In the genomic region with DNA sequence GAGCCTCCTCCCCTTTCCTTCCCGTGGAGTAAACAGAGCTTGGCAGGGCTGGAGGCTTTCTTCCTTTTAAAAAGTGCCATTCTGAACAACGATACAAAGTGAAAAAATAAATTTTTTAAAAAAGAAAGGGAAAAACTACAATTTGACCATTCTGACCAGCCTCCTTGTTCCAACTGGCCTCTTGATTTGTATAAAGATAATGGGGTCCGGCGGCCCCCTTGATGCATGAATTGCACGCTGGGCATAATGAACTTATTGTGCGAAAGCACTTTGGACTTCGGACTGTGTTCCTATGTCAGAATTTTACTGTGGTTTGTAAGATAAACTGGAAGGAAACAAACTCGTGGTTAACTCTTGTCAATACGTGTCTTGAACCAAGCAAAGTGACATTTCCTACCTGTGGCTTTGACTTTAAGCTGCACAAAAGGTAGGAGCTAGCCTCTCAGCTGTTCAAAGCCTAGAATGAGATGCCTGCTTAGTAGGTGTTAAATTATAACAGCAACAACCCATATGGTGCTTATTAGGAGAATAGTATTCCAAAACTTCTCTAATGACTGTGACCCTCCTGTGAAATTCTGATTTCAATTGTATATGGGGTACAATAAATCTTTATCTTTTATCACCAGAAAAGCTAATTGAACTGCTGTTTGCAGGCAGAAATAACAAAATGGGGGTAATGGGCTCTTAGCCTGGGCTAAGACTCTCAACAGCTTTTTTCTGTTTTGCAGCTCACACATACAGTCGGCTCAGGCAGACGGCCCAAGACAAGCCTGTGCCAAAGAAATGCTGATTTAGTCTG, we compare ENCODE assay signal across 8 cellular contexts. TPM values are rescaled to one million over a fixed set of nuclear protein-coding genes. Genes with fewer than 3 reads are reported as not detected.
DNase-seq lines count a peak whose midpoint lies in the region; ATAC-seq, FAIRE-seq and TF ChIP-seq lines count a peak whose summit lies in the region.

No MANE protein-coding gene starts in this region.

- DNase-seq in Panc1 (ENCODE audit: low read depth, low spot score) (no peak), urothelium cell line (ENCODE audit: low spot score) (no peak), H54 (ENCODE audit: insufficient read length, low spot score) (no peak)

- POLR2A ChIA-PET in HEK293 (lab: Yijun Ruan, JAX): interaction anchor here (0.9 to 2.8 kb wide), 16 partner anchors 10 to 904 kb away, joined by 3 to 30 read pairs (median 4); partner anchors contain the start of genes B3GALNT2 and IRF2BP2
- POLR2A ChIA-PET in Panc1 (lab: Charles Lee): interaction anchor here (0.6 to 1.2 kb wide), 4 partner anchors 19 to 357 kb away, joined by 3 to 5 read pairs (median 3); no protein-coding TSS in a partner anchor

- CTCF ChIA-PET in HEK293 (lab: Yijun Ruan, JAX): interaction anchor here (0.6 to 2.6 kb wide), 12 partner anchors 8 to 493 kb away, joined by 3 to 12 read pairs (median 3); no protein-coding TSS in a partner anchor
- CTCF ChIA-PET in Panc1 (lab: Charles Lee): interaction anchor here (0.7 to 0.8 kb wide), 3 partner anchors 12 to 267 kb away, joined by 3 to 6 read pairs (median 4); no protein-coding TSS in a partner anchor

- TF ChIP-seq CTCF in DOHH2 (IDR thresholded peaks at IDR 0.05; ENCODE audit: low read depth, low read length, poor library complexity, severe bottlenecking): no peak
- no peak for TF ChIP-seq CTCF in HEK293 (tag by site-specific recombination; IDR thresholded peaks at IDR 0.05)
- TF ChIP-seq CTCF in Panc1 (IDR thresholded peaks at IDR 0.05): no peak

- H3K36me3 Mint-ChIP-seq in dendritic cell treated with granulocyte-macrophage colony-stimulating factor and Interleukin-4, amounts not matched to agents 40 ng/mL and 50 ng/mL, for 4 days (ENCODE audit: low read depth): peaks cover 36% of the 10 kb centered on the region

- no peak for TF ChIP-seq POLR2A in H54 (IDR thresholded peaks at IDR 0.05; ENCODE audit: low read depth, low read length)

- H3K4me3 ChIP-seq in DOHH2 (ENCODE audit: low read length): peak overlapping the region; percentile 72
- peak overlapping the region; percentile 45 for H3K4me3 ChIP-seq in HEK293 (ENCODE audit: low read depth, low read length)
- H3K4me3 ChIP-seq in Panc1 (ENCODE audit: low read depth in 2 of 2, low read length in 2 of 2): peak overlapping the region; percentile 40 to 51
- peak overlapping the region; percentile 28 for H3K4me3 ChIP-seq in mesodermal cell (ENCODE audit: extremely low read depth, insufficient read depth, low read length, poor library complexity, severe bottlenecking)
- H3K4me3 ChIP-seq in urinary bladder (ENCODE audit: low read depth, low read length): peak overlapping the region; percentile 39

- H3K36me3 ChIP-seq in DOHH2 (ENCODE audit: control insufficient read depth, low read length) (no peaks in the 10 kb centered on the region), HEK293 (ENCODE audit: control insufficient read depth in 2 of 2, insufficient read depth in 1 of 2, low read length in 2 of 2) (peaks cover 8 to 12% of the 10 kb centered on the region in 2 experiments; a peak in 2 of 3 replicates), Panc1 (ENCODE audit: control insufficient read depth, insufficient read depth, low read length) (peaks cover 29% of the 10 kb centered on the region), mesodermal cell (ENCODE audit: control insufficient read depth, insufficient read depth, low read length) (peaks cover 24% of the 10 kb centered on the region), urinary bladder (ENCODE audit: insufficient read depth) (no peaks in the 10 kb centered on the region)

- peak overlapping the region; percentile 13; the same call in 1 of the 2 replicates for H3K27ac ChIP-seq in DOHH2 (ENCODE audit: low read depth, low read length)
- H3K27ac ChIP-seq in HEK293 (ENCODE audit: extremely low read depth, low read depth, low read length): peak overlapping the region; percentile 96
- H3K27ac ChIP-seq in Panc1 (ENCODE audit: low read length): peak overlapping the region; percentile 99
- H3K27ac ChIP-seq in mesodermal cell (ENCODE audit: low read depth, low read length, severe bottlenecking): peak overlapping the region; percentile 82
- peak overlapping the region; percentile 97 for H3K27ac ChIP-seq in urinary bladder (ENCODE audit: low read depth)

- H3K27ac Mint-ChIP-seq in dendritic cell treated with granulocyte-macrophage colony-stimulating factor and Interleukin-4, amounts not matched to agents 40 ng/mL and 50 ng/mL, for 4 days: peak overlapping the region; percentile 93

- no peaks in the 10 kb centered on the region for H3K27me3 Mint-ChIP-seq in dendritic cell treated with granulocyte-macrophage colony-stimulating factor and Interleukin-4, amounts not matched to agents 40 ng/mL and 50 ng/mL, for 4 days

- no peaks in the 10 kb centered on the region for H3K9me3 ChIP-seq in DOHH2 (ENCODE audit: control insufficient read depth, insufficient read depth, low read length)
- no peaks in the 10 kb centered on the region for H3K9me3 ChIP-seq in HEK293 (ENCODE audit: control insufficient read depth, insufficient read depth, low read depth, low read length)
- H3K9me3 ChIP-seq in Panc1 (ENCODE audit: control insufficient read depth, insufficient read depth, low read depth, low read length): peaks cover 7% of the 10 kb centered on the region; the same call in 1 of the 2 replicates
- no peaks in the 10 kb centered on the region for H3K9me3 ChIP-seq in mesodermal cell (ENCODE audit: control insufficient read depth, low read length)

- peaks cover 34% of the 10 kb centered on the region for H3K4me1 Mint-ChIP-seq in dendritic cell treated with granulocyte-macrophage colony-stimulating factor and Interleukin-4, amounts not matched to agents 40 ng/mL and 50 ng/mL, for 4 days (ENCODE audit: low read depth)

- no peaks in the 10 kb centered on the region for H4K20me1 ChIP-seq in DOHH2 (ENCODE audit: control insufficient read depth, insufficient read depth, low read depth, low read length)

- TSS peak; percentile 89 for BruUV-seq in Panc1 (replicated peaks; lab: Mats Ljungman, UMichigan)

- peaks cover 31% of the 10 kb centered on the region for H3F3A ChIP-seq in DOHH2 (ENCODE audit: control insufficient read depth, insufficient read depth)

- H3K27me3 ChIP-seq in DOHH2 (ENCODE audit: control insufficient read depth, low read length): peaks cover 21% of the 10 kb centered on the region
- H3K27me3 ChIP-seq in Panc1 (ENCODE audit: control insufficient read depth, insufficient read depth, low read length): no peaks in the 10 kb centered on the region

- H3K4me1 ChIP-seq in DOHH2 (ENCODE audit: control insufficient read depth, low read length): peaks cover 47% of the 10 kb centered on the region
- H3K4me1 ChIP-seq in HEK293 (ENCODE audit: control insufficient read depth, insufficient read depth, low read length): peaks cover 52% of the 10 kb centered on the region
- H3K4me1 ChIP-seq in Panc1 (ENCODE audit: control insufficient read depth, insufficient read depth, low read length): peaks cover 47% of the 10 kb centered on the region
- peaks cover 40% of the 10 kb centered on the region for H3K4me1 ChIP-seq in mesodermal cell (ENCODE audit: control insufficient read depth, insufficient read depth, low read length, poor library complexity, severe bottlenecking)
- H3K4me1 ChIP-seq in urinary bladder (ENCODE audit: insufficient read depth): no peaks in the 10 kb centered on the region

- H3K9me2 ChIP-seq in DOHH2 (replicated peaks; ENCODE audit: control insufficient read depth, low read length): no peaks in the 10 kb centered on the region

- in situ Hi-C loops in Panc1 (cut with HindIII; ENCODE audit: low pct_unique_long_range_greater_than_20kb, low sequenced_read_pairs): loop anchor here (25.0 kb wide), 1 partner anchor 362 kb away; no protein-coding TSS in a partner anchor

- H3K4me3 Mint-ChIP-seq in dendritic cell treated with granulocyte-macrophage colony-stimulating factor and Interleukin-4, amounts not matched to agents 40 ng/mL and 50 ng/mL, for 4 days: peak overlapping the region; percentile 79

- no peaks in the 10 kb centered on the region for H3K79me2 ChIP-seq in DOHH2 (ENCODE audit: control insufficient read depth, low read length)

- WGBS in mesodermal cell (ENCODE audit: insufficient coverage in 2 of 2), 2 experiments: 53 to 62% methylated on average over 7 to 9 of the region's 11 CpGs
- 6% methylated on average over 11 of the region's 11 CpGs for WGBS in urinary bladder

- no peaks in the 10 kb centered on the region for H3K9me3 Mint-ChIP-seq in dendritic cell treated with granulocyte-macrophage colony-stimulating factor and Interleukin-4, amounts not matched to agents 40 ng/mL and 50 ng/mL, for 4 days

- no peak for FAIRE-seq in urothelium cell line (lab: Jason Lieb, UNC)
- no peak for FAIRE-seq in H54 (lab: Jason Lieb, UNC)

- intact Hi-C loops in Panc1 (cut with micrococcal nuclease; ENCODE audit: unreplicated experiment): loop anchor here (2.0 kb wide), 1 partner anchor 102 kb away; no protein-coding TSS in a partner anchor
- intact Hi-C loops in dendritic cell treated with granulocyte-macrophage colony-stimulating factor and Interleukin-4, amounts not matched to agents 40 ng/mL and 50 ng/mL, for 4 days (cut with micrococcal nuclease): no loop called here

- ATAC-seq in Panc1: peak; percentile 5; the same call in 1 of the 2 replicates

- H3K4me2 ChIP-seq in DOHH2 (ENCODE audit: low read length): peak overlapping the region; percentile 73

TF ChIP-seq in HEK293, 187 proteins besides CTCF, POLR2A, EP300 and RAD21 (continues in another document):
- TF ChIP-seq MEIS1 (CRISPR knock-in tag; IDR thresholded peaks at IDR 0.05; ENCODE audit: borderline replicate concordance) (no peak), KLF17 (tag by site-specific recombination; IDR thresholded peaks at IDR 0.05) (no peak; the same call in 1 of the 2 replicates), YY2 (tag by site-specific recombination; IDR thresholded peaks at IDR 0.05) (no peak), ZNF561 (tag by site-specific recombination; IDR thresholded peaks at IDR 0.05; ENCODE audit: borderline replicate concordance) (no peak), KLF16 (tag by site-specific recombination; IDR thresholded peaks at IDR 0.05) (no peak), ZNF596 (tag by site-specific recombination; IDR thresholded peaks at IDR 0.05) (0 out of 2 replicates have a peak, but pooled peaks have one; percentile 5), SCRT1 (tag by site-specific recombination; IDR thresholded peaks at IDR 0.05; ENCODE audit: borderline replicate concordance) (peak; percentile 83)

RNA-seq across cellular contexts. Expression of gene IRF2BP2, which starts 9.4 kb away (rescaled TPM):
- total RNA-seq in Panc1 (2021; ENCODE audit: unreplicated experiment) (187 TPM), urinary bladder (137 TPM)
- 155 TPM for polyA plus RNA-seq in Panc1 (2012; ENCODE audit: insufficient read length)
- polyA plus RNA-seq in mesodermal cell (2013, experiment 1 of 2): 122 TPM
- polyA plus RNA-seq in mesodermal cell (2013, experiment 2 of 2): 99.9 TPM
- polyA plus RNA-seq in urinary bladder: 137 TPM

Comparison
In these comparisons a context has a peak if more than half of its experiments do, and no peak if none do; other contexts are left out.
1. H3K27ac ChIP-seq: peak in every context shown above with its lines; median percentile 99 in Panc1; 97 in urinary bladder; 96 in HEK293; 82 in mesodermal cell; 13 in DOHH2.